25 cellular contexts compared by ENCODE assay signal in genomic region chr2:179966778-179967394, GRCh38.
"Had no signal": no experiment of that assay in that cellular context is flagged by ENCODE, and none has a peak within 500 bp of the region (broad histone marks: within the 10 kb centered on the region; RNA-seq: fewer than 3 reads in every experiment).

No MANE protein-coding gene starts in this region.

- H3K27ac ChIP-seq: body of pancreas, cardiac muscle cell, epithelial cell of prostate, neutrophil, ovary, psoas muscle, tibial artery, WERI-Rb-1 had no signal

- H3K4me3 ChIP-seq: body of pancreas, cardiac muscle cell, ovary, psoas muscle, tibial artery had no signal

- H3K4me1 Mint-ChIP-seq: T-cell had no signal

- H3K4me1 ChIP-seq: body of pancreas, psoas muscle had no signal

- H3K36me3 ChIP-seq: ovary had no signal

- ATAC-seq: activated naive CD8-positive, alpha-beta T cell treated with anti-CD3 and anti-CD28 coated beads, Interleukin-2, amount 50 U/mL, for 24 hours; body of pancreas; left cardiac atrium; natural killer cell treated with Interleukin-12 subunit alpha and Interleukin-12 subunit beta and Interleukin-15 and Interleukin-18, amount 100 ng/mL, for 72 hours; psoas muscle; right cardiac atrium; stimulated activated naive CD8-positive, alpha-beta T cell treated with anti-CD3 and anti-CD28 coated beads, Interleukin-15, Interleukin-2, amounts not matched to agents 100 U/mL and 50 U/mL, for 24 hours; T-cell had no signal

- DNase-seq: activated CD4-positive, alpha-beta T cell treated with anti-CD3 and anti-CD28 coated beads for 1 hour; activated CD4-positive, alpha-beta T cell treated with anti-CD3 and anti-CD28 coated beads, Interleukin-2, amount 50 U/mL, for 1 hour; activated CD8-positive, alpha-beta memory T cell treated with anti-CD3 and anti-CD28 coated beads for 24 hours; activated CD8-positive, alpha-beta memory T cell treated with anti-CD3 and anti-CD28 coated beads, Interleukin-2, amount 50 U/mL, for 4 hours; activated gamma-delta T cell; activated naive CD4-positive, alpha-beta T cell treated with anti-CD3 and anti-CD28 coated beads, Interleukin-2, amount 50 U/mL, for 16 hours; activated naive CD8-positive, alpha-beta T cell treated with anti-CD3 and anti-CD28 coated beads, Interleukin-2, amount 50 U/mL, for 24 hours; anterior cingulate cortex; body of pancreas; cortex of kidney; hippocampal formation; left cardiac atrium; ovary; psoas muscle; right cardiac atrium; stimulated activated CD4-positive, alpha-beta T cell treated with anti-CD3 and anti-CD28 coated beads, Interleukin-4, amount 100 ng/mL, for 24 hours; stimulated activated naive CD8-positive, alpha-beta T cell treated with anti-CD3 and anti-CD28 coated beads, Interleukin-15, Interleukin-2, amounts not matched to agents 100 U/mL and 50 U/mL, for 24 hours; T-cell; tibial artery; WERI-Rb-1 had no signal

- H3K9me3 Mint-ChIP-seq: activated naive CD8-positive, alpha-beta T cell treated with anti-CD3 and anti-CD28 coated beads, Interleukin-2, amount 50 U/mL, for 24 hours; natural killer cell treated with Interleukin-12 subunit alpha and Interleukin-12 subunit beta and Interleukin-15 and Interleukin-18, amount 100 ng/mL, for 72 hours; T-cell; T-helper 2 cell treated with Interferon-gamma antibody and Interleukin-4, amounts not matched to agents 5 μg/mL and 100 μg/mL, for 36 hours had no signal

- H3K9me3 ChIP-seq: body of pancreas, neutrophil, ovary, psoas muscle, tibial artery had no signal

- H3K27ac Mint-ChIP-seq: T-cell; T-helper 2 cell treated with Interferon-gamma antibody and Interleukin-4, amounts not matched to agents 5 μg/mL and 100 μg/mL, for 36 hours had no signal

- H3K27me3 Mint-ChIP-seq: activated naive CD8-positive, alpha-beta T cell treated with anti-CD3 and anti-CD28 coated beads, Interleukin-2, amount 50 U/mL, for 24 hours; natural killer cell treated with Interleukin-12 subunit alpha and Interleukin-12 subunit beta and Interleukin-15 and Interleukin-18, amount 100 ng/mL, for 72 hours; T-cell had no signal

- H3K4me3 Mint-ChIP-seq: activated naive CD8-positive, alpha-beta T cell treated with anti-CD3 and anti-CD28 coated beads, Interleukin-2, amount 50 U/mL, for 24 hours; natural killer cell treated with Interleukin-12 subunit alpha and Interleukin-12 subunit beta and Interleukin-15 and Interleukin-18, amount 100 ng/mL, for 72 hours; T-cell; T-helper 2 cell treated with Interferon-gamma antibody and Interleukin-4, amounts not matched to agents 5 μg/mL and 100 μg/mL, for 36 hours had no signal

- H3K27me3 ChIP-seq: body of pancreas, cardiac muscle cell, neutrophil, ovary, tibial artery had no signal
